ENCODE assay signal across 8 cellular contexts in genomic region chr12:124392991-124393790, GRCh38.
DNase-seq lines count a peak whose midpoint lies in the region; ATAC-seq, FAIRE-seq and TF ChIP-seq lines count a peak whose summit lies in the region.
"Had no signal": no experiment of that assay in that cellular context is flagged by ENCODE, and none has a peak within 500 bp of the region (broad histone marks: within the 10 kb centered on the region; RNA-seq: fewer than 3 reads in every experiment).

No MANE protein-coding gene starts in this region.

- H3K4me1 ChIP-seq in HEK293 (ENCODE audit: control insufficient read depth, insufficient read depth, low read length) (peaks cover 15% of the 10 kb centered on the region), small intestine (ENCODE audit: control insufficient read depth in 2 of 2, insufficient read depth in 1 of 2, low read depth in 1 of 2, low read length in 1 of 2) (peaks cover 9 to 12% of the 10 kb centered on the region in 2 donors)

- ATAC-seq in GM21381 (IDR thresholded peaks at IDR 0.05; ENCODE audit: unreplicated experiment), result no peak

- WGBS in small intestine, 3 donors, result 7 to 30% (median 24%) methylated on average over 17 to 18 of the region's 18 CpGs

- peaks cover 0 to 38% of the 10 kb centered on the region in 2 experiments; a peak in 1 of 3 replicates for H3K36me3 ChIP-seq in HEK293 (ENCODE audit: control insufficient read depth in 2 of 2, insufficient read depth in 1 of 2, low read length in 2 of 2)
- H3K36me3 ChIP-seq in small intestine (ENCODE audit: control insufficient read depth in 2 of 2, insufficient read depth in 2 of 2, low read length in 2 of 2), result no peaks in the 10 kb centered on the region

- DNase-seq in astrocyte of the hippocampus (ENCODE audit: low read depth, low spot score) (peak; percentile 93), hippocampal formation (lab: John Stamatoyannopoulos, UW) (peak; percentile 58 to 83), small intestine (peak; percentile 80), Kasumi-1 (lab: John Stamatoyannopoulos, UW) (no peak)
- DNase-seq in stimulated activated CD4-positive, alpha-beta T cell treated with anti-CD3 and anti-CD28 coated beads, Interleukin-1b, Interleukin-23, amount 100 ng/mL, for 48 hours, result no peak

- no peak for TF ChIP-seq CTCF in HEK293 (tag by site-specific recombination; IDR thresholded peaks at IDR 0.05)

- POLR2A ChIA-PET in HEK293 (lab: Yijun Ruan, JAX), result no interaction called here

- no peaks in the 10 kb centered on the region for H3K27me3 ChIP-seq in small intestine (ENCODE audit: control insufficient read depth in 2 of 2, insufficient read depth in 2 of 2, low read length in 2 of 2)

- H3K9me3 ChIP-seq in HEK293 (ENCODE audit: control insufficient read depth, insufficient read depth, low read depth, low read length), result no peaks in the 10 kb centered on the region
- no peaks in the 10 kb centered on the region for H3K9me3 ChIP-seq in small intestine (ENCODE audit: control insufficient read depth, low read depth)

- H3K27ac ChIP-seq in HEK293 (ENCODE audit: extremely low read depth, low read depth, low read length), result no peak overlapping the region
- peak overlapping the region in 1 of 2 donors; percentile 72 for H3K27ac ChIP-seq in small intestine (ENCODE audit: low read depth in 1 of 2, low read length in 1 of 2)
- H3K27ac ChIP-seq: SK-N-MC had no signal

- no peak overlapping the region for H3K4me3 ChIP-seq in HEK293 (ENCODE audit: low read depth, low read length)
- H3K4me3 ChIP-seq in small intestine (ENCODE audit: low read depth in 1 of 2, low read length in 2 of 2), result no peak overlapping the region
- H3K4me3 ChIP-seq: SK-N-MC had no signal

- CTCF ChIA-PET in HEK293 (lab: Yijun Ruan, JAX), result interaction anchor here (0.5 to 1.8 kb wide), 5 partner anchors 26 to 591 kb away, joined by 3 to 7 read pairs (median 3); no protein-coding TSS in a partner anchor

- no peak for FAIRE-seq in small intestine (lab: Jason Lieb, UNC)

TF ChIP-seq in HEK293, 187 proteins besides CTCF, POLR2A, EP300 and RAD21 (continues in another document):
- TF ChIP-seq ZNF791 (tag by site-specific recombination; IDR thresholded peaks at IDR 0.05) (no peak), ZNF548 (tag by site-specific recombination; IDR thresholded peaks at IDR 0.05) (no peak), ZNF394 (tag by site-specific recombination; IDR thresholded peaks at IDR 0.05; ENCODE audit: borderline replicate concordance) (peak; percentile 56; the same call in 1 of the 2 replicates), ZNF140 (tag by site-specific recombination; IDR thresholded peaks at IDR 0.05) (no peak), KLF10 (tag by site-specific recombination; IDR thresholded peaks at IDR 0.05) (no peak), ZNF341 (tag by site-specific recombination; IDR thresholded peaks at IDR 0.05; ENCODE audit: low read depth) (no peak), ZNF529 (tag by site-specific recombination; IDR thresholded peaks at IDR 0.05; ENCODE audit: insufficient replicate concordance) (no peak), ZNF623 (tag by site-specific recombination; IDR thresholded peaks at IDR 0.05) (peak; percentile 92), IKZF3 (tag by site-specific recombination; IDR thresholded peaks at IDR 0.05) (peak; percentile 46; the same call in 1 of the 2 replicates), HOXC10 (CRISPR knock-in tag; IDR thresholded peaks at IDR 0.05) (no peak), ZNF426 (tag by site-specific recombination; IDR thresholded peaks at IDR 0.05) (no peak), ZNF155 (tag by site-specific recombination; IDR thresholded peaks at IDR 0.05) (no peak), ZNF16 (tag by site-specific recombination; IDR thresholded peaks at IDR 0.05; ENCODE audit: low read depth) (no peak), REST (tag by site-specific recombination; IDR thresholded peaks at IDR 0.05) (no peak), ZBTB7A (tag by site-specific recombination; IDR thresholded peaks at IDR 0.05; ENCODE audit: low read depth) (no peak), SP3 (tag by site-specific recombination; IDR thresholded peaks at IDR 0.05) (no peak)
- TF ChIP-seq, protein P1, sequence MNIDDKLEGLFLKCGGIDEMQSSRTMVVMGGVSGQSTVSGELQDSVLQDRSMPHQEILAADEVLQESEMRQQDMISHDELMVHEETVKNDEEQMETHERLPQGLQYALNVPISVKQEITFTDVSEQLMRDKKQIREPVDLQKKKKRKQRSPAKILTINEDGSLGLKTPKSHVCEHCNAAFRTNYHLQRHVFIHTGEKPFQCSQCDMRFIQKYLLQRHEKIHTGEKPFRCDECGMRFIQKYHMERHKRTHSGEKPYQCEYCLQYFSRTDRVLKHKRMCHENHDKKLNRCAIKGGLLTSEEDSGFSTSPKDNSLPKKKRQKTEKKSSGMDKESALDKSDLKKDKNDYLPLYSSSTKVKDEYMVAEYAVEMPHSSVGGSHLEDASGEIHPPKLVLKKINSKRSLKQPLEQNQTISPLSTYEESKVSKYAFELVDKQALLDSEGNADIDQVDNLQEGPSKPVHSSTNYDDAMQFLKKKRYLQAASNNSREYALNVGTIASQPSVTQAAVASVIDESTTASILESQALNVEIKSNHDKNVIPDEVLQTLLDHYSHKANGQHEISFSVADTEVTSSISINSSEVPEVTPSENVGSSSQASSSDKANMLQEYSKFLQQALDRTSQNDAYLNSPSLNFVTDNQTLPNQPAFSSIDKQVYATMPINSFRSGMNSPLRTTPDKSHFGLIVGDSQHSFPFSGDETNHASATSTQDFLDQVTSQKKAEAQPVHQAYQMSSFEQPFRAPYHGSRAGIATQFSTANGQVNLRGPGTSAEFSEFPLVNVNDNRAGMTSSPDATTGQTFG (tag by site-specific recombination; IDR thresholded peaks at IDR 0.05; ENCODE audit: borderline replicate concordance), result no peak
- TF ChIP-seq, protein P2, sequence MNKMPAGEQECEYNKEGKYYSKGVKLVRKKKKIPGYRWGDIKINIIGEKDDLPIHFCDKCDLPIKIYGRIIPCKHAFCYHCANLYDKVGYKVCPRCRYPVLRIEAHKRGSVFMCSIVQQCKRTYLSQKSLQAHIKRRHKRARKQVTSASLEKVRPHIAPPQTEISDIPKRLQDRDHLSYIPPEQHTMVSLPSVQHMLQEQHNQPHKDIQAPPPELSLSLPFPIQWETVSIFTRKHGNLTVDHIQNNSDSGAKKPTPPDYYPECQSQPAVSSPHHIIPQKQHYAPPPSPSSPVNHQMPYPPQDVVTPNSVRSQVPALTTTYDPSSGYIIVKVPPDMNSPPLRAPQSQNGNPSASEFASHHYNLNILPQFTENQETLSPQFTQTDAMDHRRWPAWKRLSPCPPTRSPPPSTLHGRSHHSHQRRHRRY (tag by site-specific recombination; IDR thresholded peaks at IDR 0.05), result no peak
- TF ChIP-seq, protein P3, sequence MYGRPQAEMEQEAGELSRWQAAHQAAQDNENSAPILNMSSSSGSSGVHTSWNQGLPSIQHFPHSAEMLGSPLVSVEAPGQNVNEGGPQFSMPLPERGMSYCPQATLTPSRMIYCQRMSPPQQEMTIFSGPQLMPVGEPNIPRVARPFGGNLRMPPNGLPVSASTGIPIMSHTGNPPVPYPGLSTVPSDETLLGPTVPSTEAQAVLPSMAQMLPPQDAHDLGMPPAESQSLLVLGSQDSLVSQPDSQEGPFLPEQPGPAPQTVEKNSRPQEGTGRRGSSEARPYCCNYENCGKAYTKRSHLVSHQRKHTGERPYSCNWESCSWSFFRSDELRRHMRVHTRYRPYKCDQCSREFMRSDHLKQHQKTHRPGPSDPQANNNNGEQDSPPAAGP (tag by site-specific recombination; IDR thresholded peaks at IDR 0.05), result peak; percentile 50; the same call in 1 of the 2 replicates
- TF ChIP-seq, protein P4, sequence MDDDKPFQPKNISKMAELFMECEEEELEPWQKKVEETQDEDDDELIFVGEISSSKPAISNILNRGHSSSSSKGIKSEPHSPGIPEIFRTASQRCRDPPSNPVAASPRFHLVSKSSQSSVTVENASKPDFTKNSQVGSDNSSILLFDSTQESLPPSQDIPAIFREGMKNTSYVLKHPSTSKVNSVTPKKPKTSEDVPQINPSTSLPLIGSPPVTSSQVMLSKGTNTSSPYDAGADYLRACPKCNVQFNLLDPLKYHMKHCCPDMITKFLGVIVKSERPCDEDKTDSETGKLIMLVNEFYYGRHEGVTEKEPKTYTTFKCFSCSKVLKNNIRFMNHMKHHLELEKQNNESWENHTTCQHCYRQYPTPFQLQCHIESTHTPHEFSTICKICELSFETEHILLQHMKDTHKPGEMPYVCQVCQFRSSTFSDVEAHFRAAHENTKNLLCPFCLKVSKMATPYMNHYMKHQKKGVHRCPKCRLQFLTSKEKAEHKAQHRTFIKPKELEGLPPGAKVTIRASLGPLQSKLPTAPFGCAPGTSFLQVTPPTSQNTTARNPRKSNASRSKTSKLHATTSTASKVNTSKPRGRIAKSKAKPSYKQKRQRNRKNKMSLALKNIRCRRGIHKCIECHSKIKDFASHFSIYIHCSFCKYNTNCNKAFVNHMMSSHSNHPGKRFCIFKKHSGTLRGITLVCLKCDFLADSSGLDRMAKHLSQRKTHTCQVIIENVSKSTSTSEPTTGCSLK (tag by site-specific recombination; IDR thresholded peaks at IDR 0.05), result no peak

Comparison
In these comparisons a context has a peak if more than half of its experiments do, and no peak if none do; other contexts are left out.
1. DNase-seq: peak in astrocyte of the hippocampus (single experiment), hippocampal formation (2 of 2) and small intestine (single experiment); none in stimulated activated CD4-positive, alpha-beta T cell treated with anti-CD3 and anti-CD28 coated beads, Interleukin-1b, Interleukin-23, amount 100 ng/mL, for 48 hours (single experiment) and Kasumi-1 (0 of 2).